In the genomic region with DNA sequence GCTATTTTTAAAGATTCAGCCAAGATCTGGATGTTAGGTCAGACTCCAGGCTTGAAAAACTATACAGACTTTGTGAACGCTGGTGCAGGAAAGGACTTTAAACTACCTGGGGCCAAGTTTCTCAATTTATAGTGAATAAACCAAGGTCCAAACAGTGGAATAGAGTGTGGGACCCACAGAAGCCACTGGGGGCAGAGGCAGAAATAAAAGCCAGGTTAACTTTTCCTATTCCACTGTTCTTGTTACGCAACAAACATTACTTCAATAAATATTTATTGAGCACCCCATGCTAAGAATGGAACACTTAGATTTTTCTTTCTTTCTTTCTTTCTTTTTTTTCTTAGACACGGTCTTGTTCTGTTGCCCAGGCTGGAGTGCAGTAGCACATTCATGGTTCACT, we compare ENCODE assay signal across 19 cellular contexts. TPM values are rescaled to one million over a fixed set of nuclear protein-coding genes. Genes with fewer than 3 reads are reported as not detected.
"Had no signal": no experiment of that assay in that cellular context is flagged by ENCODE, and none has a peak within 500 bp of the region (broad histone marks: within the 10 kb centered on the region; RNA-seq: fewer than 3 reads in every experiment).

No MANE protein-coding gene starts in this region.

- H3K4me3 ChIP-seq: ascending aorta, esophagus squamous epithelium, upper lobe of right lung had no signal

- H3K27me3 ChIP-seq: ascending aorta, esophagus squamous epithelium, upper lobe of right lung had no signal

- H3K27me3 Mint-ChIP-seq: activated CD8-positive, alpha-beta T cell treated with anti-CD3 and anti-CD28 coated beads for 36 hours; naive thymus-derived CD4-positive, alpha-beta T cell; stimulated activated naive CD8-positive, alpha-beta T cell treated with anti-CD3 and anti-CD28 coated beads, Interleukin-15, Interleukin-2, amounts not matched to agents 100 ng/mL and 50 ng/mL, for 24 hours had no signal

- ATAC-seq: activated CD8-positive, alpha-beta T cell treated with anti-CD3 and anti-CD28 coated beads for 36 hours; activated T-cell treated with anti-CD3 and anti-CD28 coated beads, Interleukin-2, amount 50 U/mL, for 72 hours; left cardiac atrium; naive thymus-derived CD4-positive, alpha-beta T cell; upper lobe of right lung had no signal

- H3K4me1 ChIP-seq: ascending aorta, esophagus squamous epithelium, upper lobe of right lung had no signal

- H3K9me3 Mint-ChIP-seq: activated CD8-positive, alpha-beta T cell treated with anti-CD3 and anti-CD28 coated beads for 36 hours; immature natural killer cell; stimulated activated naive CD8-positive, alpha-beta T cell treated with anti-CD3 and anti-CD28 coated beads, Interleukin-15, Interleukin-2, amounts not matched to agents 100 ng/mL and 50 ng/mL, for 24 hours had no signal

- H3K4me3 Mint-ChIP-seq: activated CD8-positive, alpha-beta T cell treated with anti-CD3 and anti-CD28 coated beads for 36 hours; activated T-cell treated with anti-CD3 and anti-CD28 coated beads, Interleukin-2, amount 50 U/mL, for 72 hours; immature natural killer cell; naive thymus-derived CD4-positive, alpha-beta T cell; stimulated activated naive CD8-positive, alpha-beta T cell treated with anti-CD3 and anti-CD28 coated beads, Interleukin-15, Interleukin-2, amounts not matched to agents 100 ng/mL and 50 ng/mL, for 24 hours had no signal

- H3K27ac ChIP-seq: ascending aorta, esophagus squamous epithelium, upper lobe of right lung, VCaP had no signal

- H3K9me3 ChIP-seq: ascending aorta, esophagus squamous epithelium, upper lobe of right lung had no signal

- H3K36me3 ChIP-seq: ascending aorta, esophagus squamous epithelium, upper lobe of right lung had no signal

- DNase-seq: activated CD4-positive, alpha-beta T cell treated with anti-CD3 and anti-CD28 coated beads for 4 hours; activated CD8-positive, alpha-beta memory T cell treated with anti-CD3 and anti-CD28 coated beads, Interleukin-2, amount 50 U/mL, for 4 hours; activated CD8-positive, alpha-beta T cell treated with anti-CD3 and anti-CD28 coated beads for 36 hours; activated gamma-delta T cell treated with Interleukin-2 at 50 U/mL for 16 hours; activated T-cell treated with anti-CD3 and anti-CD28 coated beads, Interleukin-2, amount 50 U/mL, for 72 hours; esophagus squamous epithelium; foreskin fibroblast; glutamatergic neuron; immature natural killer cell; left cardiac atrium; mammary epithelial cell; naive thymus-derived CD4-positive, alpha-beta T cell; nucleus accumbens; stimulated activated CD4-positive, alpha-beta T cell treated with anti-CD3 and anti-CD28 coated beads, Interleukin-12 subunit alpha, Interleukin-12 subunit beta, amount 100 ng/mL, for 4 hours; upper lobe of right lung had no signal

- H3K27ac Mint-ChIP-seq: activated CD8-positive, alpha-beta T cell treated with anti-CD3 and anti-CD28 coated beads for 36 hours; activated T-cell treated with anti-CD3 and anti-CD28 coated beads, Interleukin-2, amount 50 U/mL, for 72 hours; naive thymus-derived CD4-positive, alpha-beta T cell; stimulated activated naive CD8-positive, alpha-beta T cell treated with anti-CD3 and anti-CD28 coated beads, Interleukin-15, Interleukin-2, amounts not matched to agents 100 ng/mL and 50 ng/mL, for 24 hours had no signal

RNA-seq across cellular contexts. Expression of a gene that starts 11.0 kb away (rescaled TPM):
- total RNA-seq: ascending aorta, bronchial epithelial cell, mammary epithelial cell, upper lobe of right lung had no signal
- polyA plus RNA-seq: mammary epithelial cell had no signal

RNA-seq across cellular contexts. Expression of a gene that starts 38.9 kb away (rescaled TPM):
- polyA plus RNA-seq: mammary epithelial cell had no signal
